In the genomic region with DNA sequence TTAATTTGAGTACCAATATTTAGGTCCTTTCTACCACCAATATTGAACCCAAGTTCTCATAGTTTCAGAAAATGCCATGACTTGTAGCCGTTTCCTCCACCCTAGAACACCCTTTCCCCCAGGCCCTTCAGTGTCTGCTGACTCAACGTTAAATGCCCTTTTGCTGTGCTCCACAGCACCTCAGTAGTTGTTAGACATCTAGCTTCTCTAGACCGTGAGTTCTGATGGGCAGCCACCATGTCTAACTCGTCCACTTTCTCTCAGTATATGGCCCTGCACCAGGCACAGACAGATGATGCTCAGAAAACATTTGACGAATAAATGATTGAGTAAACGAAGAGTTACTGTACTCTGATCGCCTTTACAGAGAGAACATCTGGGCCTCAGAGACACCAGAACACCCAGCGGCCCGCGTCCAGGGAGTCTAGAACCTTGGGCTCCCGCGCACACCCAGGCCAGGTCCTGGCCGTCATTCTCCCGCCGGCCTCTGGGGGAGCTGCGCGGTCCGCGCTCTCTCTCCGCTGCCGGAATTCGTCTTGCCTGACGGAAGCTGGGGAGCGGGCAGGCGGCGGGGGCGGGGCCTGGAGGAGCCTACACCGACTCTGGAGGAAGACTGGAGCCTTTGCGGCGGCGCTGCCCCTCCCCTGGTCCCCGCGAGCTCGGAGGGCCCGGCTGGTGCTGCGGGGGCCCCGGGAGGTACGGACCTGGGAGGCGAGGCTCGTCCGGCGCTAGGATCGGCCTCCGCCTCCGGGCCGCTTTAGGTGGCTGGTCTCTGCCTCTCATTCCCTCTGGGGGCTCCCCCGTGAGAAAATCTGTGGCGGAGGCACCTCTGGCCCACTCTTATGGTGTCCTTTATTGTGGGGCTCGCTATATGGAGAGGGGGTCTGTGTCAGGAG, we compare ENCODE assay signal across 1 cellular context.
A peak's percentile ranks its signal among the peaks of the same experiment; 100 is the strongest.
TF ChIP-seq lines count a peak whose summit lies in the region.

NKIRAS2 (plus strand) TSS at position 582 of the 896 bp plus-strand sequence. CDS start 1,488 bp downstream, outside the sequence.

TF ChIP-seq in HEK293, 187 proteins besides CTCF, POLR2A, EP300 and RAD21 (continued from another document and continues in another):
- no peak for TF ChIP-seq ZNF549 (tag by site-specific recombination; IDR thresholded peaks at IDR 0.05)
- peak; percentile 87 for TF ChIP-seq SP3 (tag by site-specific recombination; IDR thresholded peaks at IDR 0.05)
- no peak for TF ChIP-seq ZNF747 (tag by site-specific recombination; IDR thresholded peaks at IDR 0.05)
- no peak for TF ChIP-seq ZNF791 (tag by site-specific recombination; IDR thresholded peaks at IDR 0.05)
- TF ChIP-seq ZNF174 (tag by site-specific recombination; IDR thresholded peaks at IDR 0.05), result no peak
- peak; percentile 31; the same call in 1 of the 2 replicates for TF ChIP-seq ZNF692 (tag by site-specific recombination; IDR thresholded peaks at IDR 0.05)
- TF ChIP-seq ZNF768 (tag by site-specific recombination; IDR thresholded peaks at IDR 0.05), result no peak
- no peak for TF ChIP-seq HOXC10 (CRISPR knock-in tag; IDR thresholded peaks at IDR 0.05)
- no peak for TF ChIP-seq FEZF1 (tag by site-specific recombination; IDR thresholded peaks at IDR 0.05)
- peak; percentile 16 for TF ChIP-seq SETDB1 (IDR thresholded peaks at IDR 0.05; ENCODE audit: insufficient read length, low read length)
- 0 out of 2 replicates have a peak, but pooled peaks have one; percentile 13 for TF ChIP-seq ZNF398 (tag by site-specific recombination; IDR thresholded peaks at IDR 0.05)
- no peak for TF ChIP-seq ZNF621 (tag by site-specific recombination; IDR thresholded peaks at IDR 0.05)
- TF ChIP-seq ZNF426 (tag by site-specific recombination; IDR thresholded peaks at IDR 0.05), result no peak
- TF ChIP-seq KLF10 (tag by site-specific recombination; IDR thresholded peaks at IDR 0.05), result peak; percentile 51; the same call in 1 of the 2 replicates
- TF ChIP-seq ZNF24 (tag by site-specific recombination; IDR thresholded peaks at IDR 0.05), result peak; percentile 60; the same call in 1 of the 2 replicates
- no peak for TF ChIP-seq PRDM4 (tag by site-specific recombination; IDR thresholded peaks at IDR 0.05)
- TF ChIP-seq ZNF211 (tag by site-specific recombination; IDR thresholded peaks at IDR 0.05; ENCODE audit: low read depth), result no peak
- TF ChIP-seq ZNF354C (tag by site-specific recombination; IDR thresholded peaks at IDR 0.05; ENCODE audit: borderline replicate concordance, low read depth), result no peak
- TF ChIP-seq, protein P1, sequence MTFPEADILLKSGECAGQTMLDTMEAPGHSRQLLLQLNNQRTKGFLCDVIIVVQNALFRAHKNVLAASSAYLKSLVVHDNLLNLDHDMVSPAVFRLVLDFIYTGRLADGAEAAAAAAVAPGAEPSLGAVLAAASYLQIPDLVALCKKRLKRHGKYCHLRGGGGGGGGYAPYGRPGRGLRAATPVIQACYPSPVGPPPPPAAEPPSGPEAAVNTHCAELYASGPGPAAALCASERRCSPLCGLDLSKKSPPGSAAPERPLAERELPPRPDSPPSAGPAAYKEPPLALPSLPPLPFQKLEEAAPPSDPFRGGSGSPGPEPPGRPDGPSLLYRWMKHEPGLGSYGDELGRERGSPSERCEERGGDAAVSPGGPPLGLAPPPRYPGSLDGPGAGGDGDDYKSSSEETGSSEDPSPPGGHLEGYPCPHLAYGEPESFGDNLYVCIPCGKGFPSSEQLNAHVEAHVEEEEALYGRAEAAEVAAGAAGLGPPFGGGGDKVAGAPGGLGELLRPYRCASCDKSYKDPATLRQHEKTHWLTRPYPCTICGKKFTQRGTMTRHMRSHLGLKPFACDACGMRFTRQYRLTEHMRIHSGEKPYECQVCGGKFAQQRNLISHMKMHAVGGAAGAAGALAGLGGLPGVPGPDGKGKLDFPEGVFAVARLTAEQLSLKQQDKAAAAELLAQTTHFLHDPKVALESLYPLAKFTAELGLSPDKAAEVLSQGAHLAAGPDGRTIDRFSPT (tag by site-specific recombination; IDR thresholded peaks at IDR 0.05), result no peak
- TF ChIP-seq ZFP3 (tag by site-specific recombination; IDR thresholded peaks at IDR 0.05; ENCODE audit: low read depth), result no peak
- TF ChIP-seq ZNF623 (tag by site-specific recombination; IDR thresholded peaks at IDR 0.05), result no peak
- TF ChIP-seq ZNF701 (tag by site-specific recombination; IDR thresholded peaks at IDR 0.05), result no peak
- no peak for TF ChIP-seq MZF1 (tag by site-specific recombination; IDR thresholded peaks at IDR 0.05; ENCODE audit: borderline replicate concordance)
- TF ChIP-seq ZNF548 (tag by site-specific recombination; IDR thresholded peaks at IDR 0.05), result no peak
- TF ChIP-seq ZNF561 (tag by site-specific recombination; IDR thresholded peaks at IDR 0.05; ENCODE audit: borderline replicate concordance), result peak; percentile 67
- TF ChIP-seq ZNF311 (tag by site-specific recombination; IDR thresholded peaks at IDR 0.05; ENCODE audit: borderline replicate concordance), result no peak
- TF ChIP-seq YY2 (tag by site-specific recombination; IDR thresholded peaks at IDR 0.05), result no peak
- TF ChIP-seq ZNF146 (tag by site-specific recombination; IDR thresholded peaks at IDR 0.05), result no peak
- TF ChIP-seq, protein P2, sequence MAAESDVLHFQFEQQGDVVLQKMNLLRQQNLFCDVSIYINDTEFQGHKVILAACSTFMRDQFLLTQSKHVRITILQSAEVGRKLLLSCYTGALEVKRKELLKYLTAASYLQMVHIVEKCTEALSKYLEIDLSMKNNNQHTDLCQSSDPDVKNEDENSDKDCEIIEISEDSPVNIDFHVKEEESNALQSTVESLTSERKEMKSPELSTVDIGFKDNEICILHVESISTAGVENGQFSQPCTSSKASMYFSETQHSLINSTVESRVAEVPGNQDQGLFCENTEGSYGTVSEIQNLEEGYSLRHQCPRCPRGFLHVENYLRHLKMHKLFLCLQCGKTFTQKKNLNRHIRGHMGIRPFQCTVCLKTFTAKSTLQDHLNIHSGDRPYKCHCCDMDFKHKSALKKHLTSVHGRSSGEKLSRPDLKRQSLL (tag by site-specific recombination; IDR thresholded peaks at IDR 0.05), result peak; percentile 79; the same call in 1 of the 2 replicates
- TF ChIP-seq ZSCAN18 (tag by site-specific recombination; IDR thresholded peaks at IDR 0.05), result no peak
- TF ChIP-seq ZNF624 (tag by site-specific recombination; IDR thresholded peaks at IDR 0.05), result no peak
- no peak for TF ChIP-seq ZNF239 (tag by site-specific recombination; IDR thresholded peaks at IDR 0.05)
- no peak for TF ChIP-seq ZSCAN23 (tag by site-specific recombination; IDR thresholded peaks at IDR 0.05)
- TF ChIP-seq, protein P3, sequence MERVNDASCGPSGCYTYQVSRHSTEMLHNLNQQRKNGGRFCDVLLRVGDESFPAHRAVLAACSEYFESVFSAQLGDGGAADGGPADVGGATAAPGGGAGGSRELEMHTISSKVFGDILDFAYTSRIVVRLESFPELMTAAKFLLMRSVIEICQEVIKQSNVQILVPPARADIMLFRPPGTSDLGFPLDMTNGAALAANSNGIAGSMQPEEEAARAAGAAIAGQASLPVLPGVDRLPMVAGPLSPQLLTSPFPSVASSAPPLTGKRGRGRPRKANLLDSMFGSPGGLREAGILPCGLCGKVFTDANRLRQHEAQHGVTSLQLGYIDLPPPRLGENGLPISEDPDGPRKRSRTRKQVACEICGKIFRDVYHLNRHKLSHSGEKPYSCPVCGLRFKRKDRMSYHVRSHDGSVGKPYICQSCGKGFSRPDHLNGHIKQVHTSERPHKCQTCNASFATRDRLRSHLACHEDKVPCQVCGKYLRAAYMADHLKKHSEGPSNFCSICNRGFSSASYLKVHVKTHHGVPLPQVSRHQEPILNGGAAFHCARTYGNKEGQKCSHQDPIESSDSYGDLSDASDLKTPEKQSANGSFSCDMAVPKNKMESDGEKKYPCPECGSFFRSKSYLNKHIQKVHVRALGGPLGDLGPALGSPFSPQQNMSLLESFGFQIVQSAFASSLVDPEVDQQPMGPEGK (tag by site-specific recombination; IDR thresholded peaks at IDR 0.05), result peak; percentile 91
- TF ChIP-seq, protein P4, sequence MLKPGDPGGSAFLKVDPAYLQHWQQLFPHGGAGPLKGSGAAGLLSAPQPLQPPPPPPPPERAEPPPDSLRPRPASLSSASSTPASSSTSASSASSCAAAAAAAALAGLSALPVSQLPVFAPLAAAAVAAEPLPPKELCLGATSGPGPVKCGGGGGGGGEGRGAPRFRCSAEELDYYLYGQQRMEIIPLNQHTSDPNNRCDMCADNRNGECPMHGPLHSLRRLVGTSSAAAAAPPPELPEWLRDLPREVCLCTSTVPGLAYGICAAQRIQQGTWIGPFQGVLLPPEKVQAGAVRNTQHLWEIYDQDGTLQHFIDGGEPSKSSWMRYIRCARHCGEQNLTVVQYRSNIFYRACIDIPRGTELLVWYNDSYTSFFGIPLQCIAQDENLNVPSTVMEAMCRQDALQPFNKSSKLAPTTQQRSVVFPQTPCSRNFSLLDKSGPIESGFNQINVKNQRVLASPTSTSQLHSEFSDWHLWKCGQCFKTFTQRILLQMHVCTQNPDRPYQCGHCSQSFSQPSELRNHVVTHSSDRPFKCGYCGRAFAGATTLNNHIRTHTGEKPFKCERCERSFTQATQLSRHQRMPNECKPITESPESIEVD (tag by site-specific recombination; IDR thresholded peaks at IDR 0.05), result no peak
- no peak; the same call in 1 of the 2 replicates for TF ChIP-seq ZXDB (tag by site-specific recombination; IDR thresholded peaks at IDR 0.05)
- no peak for TF ChIP-seq ZNF133 (tag by site-specific recombination; IDR thresholded peaks at IDR 0.05)
- TF ChIP-seq KLF17 (tag by site-specific recombination; IDR thresholded peaks at IDR 0.05), result peak; percentile 79
- TF ChIP-seq MYNN (tag by site-specific recombination; IDR thresholded peaks at IDR 0.05; ENCODE audit: borderline replicate concordance), result no peak
- TF ChIP-seq ZNF792 (tag by site-specific recombination; IDR thresholded peaks at IDR 0.05), result no peak
- no peak for TF ChIP-seq ZBTB1 (tag by site-specific recombination; IDR thresholded peaks at IDR 0.05)
- no peak for TF ChIP-seq SCRT1 (tag by site-specific recombination; IDR thresholded peaks at IDR 0.05; ENCODE audit: borderline replicate concordance)
- TF ChIP-seq ZNF416 (tag by site-specific recombination; IDR thresholded peaks at IDR 0.05), result no peak
